Comparison of ENCODE assay signal across 19 cellular contexts in the genomic region with DNA sequence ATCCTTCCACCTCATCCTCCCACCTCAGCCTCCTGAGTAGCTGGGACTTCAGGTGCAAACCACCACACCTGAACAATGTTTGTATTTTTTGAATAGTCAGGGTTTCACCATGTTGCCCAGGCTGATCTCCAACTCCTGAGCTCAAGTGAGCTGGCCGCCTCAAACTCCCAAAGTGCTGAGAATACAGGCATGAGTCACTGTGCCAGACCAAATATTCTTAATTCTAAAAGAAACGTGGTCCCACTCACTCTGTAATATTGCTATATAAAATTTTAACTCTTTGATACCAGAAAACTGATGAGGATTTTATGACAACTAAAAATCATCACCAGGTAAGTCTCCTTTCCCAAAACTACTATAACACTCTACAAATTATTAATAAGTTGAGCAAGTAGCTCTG.
"Had no signal": no experiment of that assay in that cellular context is flagged by ENCODE, and none has a peak within 500 bp of the region (broad histone marks: within the 10 kb centered on the region; RNA-seq: fewer than 3 reads in every experiment).

No MANE protein-coding gene starts in this region.

- H3K4me1 ChIP-seq: pancreas, right atrium auricular region, tibial nerve had no signal

- H3K27me3 ChIP-seq: gastrocnemius medialis, neutrophil, pancreas, right atrium auricular region, tibial nerve had no signal

- H3K27ac ChIP-seq: neutrophil, pancreas, psoas muscle, right atrium auricular region, tibial nerve had no signal

- H3K4me3 ChIP-seq: gastrocnemius medialis, pancreas, psoas muscle, right atrium auricular region, tibial nerve had no signal

- H3K9me3 ChIP-seq: gastrocnemius medialis, neutrophil, pancreas, psoas muscle, right atrium auricular region, tibial nerve had no signal

- H3K36me3 ChIP-seq: gastrocnemius medialis, neutrophil, pancreas, right atrium auricular region, tibial nerve had no signal

- DNase-seq: activated B cell treated with CpG ODN at 0.5 μM for 24 hours; activated CD4-positive, alpha-beta T cell treated with anti-CD3 and anti-CD28 coated beads for 36 hours; activated CD4-positive, alpha-beta T cell treated with anti-CD3 and anti-CD28 coated beads, Interleukin-2, amount 50 U/mL, for 4 hours; activated CD8-positive, alpha-beta memory T cell treated with anti-CD3 and anti-CD28 coated beads for 24 hours; activated CD8-positive, alpha-beta memory T cell treated with anti-CD3 and anti-CD28 coated beads, Interleukin-2, amount 50 U/mL, for 4 hours; activated T-cell treated with anti-CD3 and anti-CD28 coated beads, Interleukin-2, amount 50 U/mL, for 24 hours; cerebellar nuclear complex; gastrocnemius medialis; hypothalamus; islet precursor cell; left colon; pancreas; psoas muscle; stimulated activated CD4-positive, alpha-beta T cell treated with anti-CD3 and anti-CD28 coated beads, Interleukin-12 subunit alpha, Interleukin-12 subunit beta, amount 100 ng/mL, for 4 hours; T-helper 1 cell; T-helper 9 cell had no signal
